In the genomic region with DNA sequence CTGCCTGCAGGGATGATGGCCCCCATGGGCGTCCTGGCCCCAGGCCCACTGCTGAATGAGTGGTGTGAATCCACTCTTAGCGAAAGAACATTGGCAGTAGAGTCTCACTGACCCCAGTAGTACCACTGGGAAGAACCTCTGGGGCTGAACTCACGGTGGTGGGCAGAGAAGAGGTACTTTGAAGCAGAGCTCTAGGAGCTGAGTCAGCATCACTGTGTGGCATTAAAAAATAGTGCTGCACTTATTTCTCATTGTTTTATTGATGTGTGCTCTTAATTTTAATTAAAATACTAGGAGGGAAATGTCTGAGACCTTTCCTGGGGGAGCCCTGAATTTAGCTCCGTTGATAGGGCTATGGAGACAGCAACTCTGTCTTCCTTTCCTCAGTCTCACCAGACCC, we compare ENCODE assay signal across 37 cellular contexts.
"Had no signal": no experiment of that assay in that cellular context is flagged by ENCODE, and none has a peak within 500 bp of the region (broad histone marks: within the 10 kb centered on the region; RNA-seq: fewer than 3 reads in every experiment).

No MANE protein-coding gene starts in this region.

- H3K36me3 ChIP-seq: adrenal gland, brain microvascular endothelial cell, breast epithelium had no signal

- H3K27ac Mint-ChIP-seq: activated B cell treated with CpG ODN at 0.5 μM for 24 hours; activated CD4-positive, alpha-beta memory T cell treated with anti-CD3 and anti-CD28 coated beads for 36 hours; activated CD4-positive, alpha-beta T cell treated with anti-CD3 and anti-CD28 coated beads, Interleukin-2, amount 10 ng/mL, durations not matched to agents 24 days and 14 days; activated CD8-positive, alpha-beta T cell treated with anti-CD3 and anti-CD28 coated beads for 36 hours; activated naive CD4-positive, alpha-beta T cell treated with anti-CD3 and anti-CD28 coated beads for 36 hours; activated naive CD8-positive, alpha-beta T cell treated with anti-CD3 and anti-CD28 coated beads for 36 hours; activated T-cell treated with anti-CD3 and anti-CD28 coated beads, Interleukin-2, amount 50 U/mL, for 72 hours; activated T-helper 1 cell treated with anti-CD3 and anti-CD28 coated beads, Interleukin-12 subunit alpha, Interleukin-12 subunit beta, Interleukin-2, Interleukin-4 antibody, amounts not matched to agents 30 ng/mL and 10 ng/mL and 1 ng/mL, durations not matched to agents 14 hours and 24 hours and 36 hours; activated T-helper 17 cell treated with anti-CD3 and anti-CD28 coated beads, Interleukin-2, amount 50 U/mL, for 72 hours; T-helper 1 cell treated with Interleukin-12 subunit alpha and Interleukin-12 subunit beta and Interleukin-4 antibody, amounts not matched to agents 30 μg/mL and 1 μg/mL, for 36 hours; T-helper 2 cell treated with Interferon-gamma antibody and Interleukin-4, amounts not matched to agents 5 μg/mL and 100 μg/mL, for 36 hours had no signal

- H3K4me3 ChIP-seq: adrenal gland, body of pancreas, breast epithelium had no signal

- H3K4me1 Mint-ChIP-seq: activated B cell treated with CpG ODN at 0.5 μM for 24 hours; activated CD4-positive, alpha-beta T cell treated with anti-CD3 and anti-CD28 coated beads, Interleukin-2, amount 10 ng/mL, durations not matched to agents 24 days and 14 days; activated naive CD8-positive, alpha-beta T cell treated with anti-CD3 and anti-CD28 coated beads for 36 hours; activated T-helper 17 cell treated with anti-CD3 and anti-CD28 coated beads, Interleukin-2, amount 50 U/mL, for 72 hours had no signal

- H3K36me3 Mint-ChIP-seq: activated CD4-positive, alpha-beta memory T cell treated with anti-CD3 and anti-CD28 coated beads for 36 hours; activated naive CD8-positive, alpha-beta T cell treated with anti-CD3 and anti-CD28 coated beads for 36 hours had no signal

- ATAC-seq: activated CD8-positive, alpha-beta T cell treated with anti-CD3 and anti-CD28 coated beads for 36 hours; activated naive CD4-positive, alpha-beta T cell treated with anti-CD3 and anti-CD28 coated beads, Interleukin-2, amount 50 U/mL, for 72 hours; activated T-cell treated with anti-CD3 and anti-CD28 coated beads, Interleukin-2, amount 50 U/mL, for 4 hours; activated T-cell treated with anti-CD3 and anti-CD28 coated beads, Interleukin-2, amount 50 U/mL, for 72 hours; activated T-helper 17 cell treated with anti-CD3 and anti-CD28 coated beads, Interleukin-2, amount 50 U/mL, for 72 hours; body of pancreas had no signal

- H3K27me3 ChIP-seq: adrenal gland, body of pancreas, brain microvascular endothelial cell, breast epithelium had no signal

- H3K9me3 Mint-ChIP-seq: activated B cell treated with CpG ODN at 0.5 μM for 24 hours; activated CD4-positive, alpha-beta T cell treated with anti-CD3 and anti-CD28 coated beads, Interleukin-2, amount 10 ng/mL, durations not matched to agents 24 days and 14 days; activated CD8-positive, alpha-beta T cell treated with anti-CD3 and anti-CD28 coated beads for 36 hours; activated naive CD4-positive, alpha-beta T cell treated with anti-CD3 and anti-CD28 coated beads for 36 hours; activated naive CD4-positive, alpha-beta T cell treated with anti-CD3 and anti-CD28 coated beads, Interleukin-2, amount 50 U/mL, for 72 hours; activated naive CD8-positive, alpha-beta T cell treated with anti-CD3 and anti-CD28 coated beads for 36 hours; activated T-cell treated with anti-CD3 and anti-CD28 coated beads, Interleukin-2, amount 50 U/mL, for 4 hours; activated T-cell treated with anti-CD3 and anti-CD28 coated beads, Interleukin-2, amount 50 U/mL, for 72 hours; activated T-helper 17 cell treated with anti-CD3 and anti-CD28 coated beads, Interleukin-2, amount 50 U/mL, for 72 hours; T-helper 1 cell treated with Interleukin-12 subunit alpha and Interleukin-12 subunit beta and Interleukin-4 antibody, amounts not matched to agents 30 μg/mL and 1 μg/mL, for 36 hours had no signal

- H3K27ac ChIP-seq: adrenal gland, body of pancreas, brain microvascular endothelial cell, breast epithelium, VCaP had no signal

- H3K4me3 Mint-ChIP-seq: activated B cell treated with CpG ODN at 0.5 μM for 24 hours; activated CD4-positive, alpha-beta memory T cell treated with anti-CD3 and anti-CD28 coated beads for 36 hours; activated CD4-positive, alpha-beta T cell treated with anti-CD3 and anti-CD28 coated beads, Interleukin-2, amount 10 ng/mL, durations not matched to agents 24 days and 14 days; activated CD8-positive, alpha-beta T cell treated with anti-CD3 and anti-CD28 coated beads for 36 hours; activated naive CD4-positive, alpha-beta T cell treated with anti-CD3 and anti-CD28 coated beads for 36 hours; activated naive CD8-positive, alpha-beta T cell treated with anti-CD3 and anti-CD28 coated beads for 36 hours; activated T-cell treated with anti-CD3 and anti-CD28 coated beads, Interleukin-2, amount 50 U/mL, for 4 hours; activated T-cell treated with anti-CD3 and anti-CD28 coated beads, Interleukin-2, amount 50 U/mL, for 72 hours; activated T-helper 1 cell treated with anti-CD3 and anti-CD28 coated beads, Interleukin-12 subunit alpha, Interleukin-12 subunit beta, Interleukin-2, Interleukin-4 antibody, amounts not matched to agents 30 ng/mL and 10 ng/mL and 1 ng/mL, durations not matched to agents 14 hours and 24 hours and 36 hours; activated T-helper 17 cell treated with anti-CD3 and anti-CD28 coated beads, Interleukin-2, amount 50 U/mL, for 72 hours; T-helper 1 cell treated with Interleukin-12 subunit alpha and Interleukin-12 subunit beta and Interleukin-4 antibody, amounts not matched to agents 30 μg/mL and 1 μg/mL, for 36 hours; T-helper 2 cell treated with Interferon-gamma antibody and Interleukin-4, amounts not matched to agents 5 μg/mL and 100 μg/mL, for 36 hours had no signal

- DNase-seq: activated B cell treated with CpG ODN at 0.5 μM for 24 hours; activated CD4-positive, alpha-beta memory T cell treated with anti-CD3 and anti-CD28 coated beads for 36 hours; activated CD4-positive, alpha-beta T cell treated with anti-CD3 and anti-CD28 coated beads for 4 hours; activated CD4-positive, alpha-beta T cell treated with anti-CD3 and anti-CD28 coated beads, Interleukin-2, amount 10 ng/mL, durations not matched to agents 24 days and 14 days; activated CD4-positive, alpha-beta T cell treated with anti-CD3 and anti-CD28 coated beads, Interleukin-2, amount 50 U/mL, for 1 hour; activated CD4-positive, alpha-beta T cell treated with anti-CD3 and anti-CD28 coated beads, Interleukin-2, amount 50 U/mL, for 4 hours; activated CD4-positive, CD25-positive, alpha-beta regulatory T cell treated with anti-CD3 and anti-CD28 coated beads, Interleukin-2, amount 50 U/mL, for 72 hours; activated CD8-positive, alpha-beta memory T cell treated with anti-CD3 and anti-CD28 coated beads, Interleukin-2, amount 50 U/mL, for 4 hours; activated CD8-positive, alpha-beta T cell treated with anti-CD3 and anti-CD28 coated beads for 36 hours; activated effector memory CD4-positive, alpha-beta T cell treated with anti-CD3 and anti-CD28 coated beads, Interleukin-2, amount 50 U/mL, for 16 hours; activated gamma-delta T cell treated with Interleukin-2 at 50 U/mL for 16 hours; activated naive CD4-positive, alpha-beta T cell; activated naive CD4-positive, alpha-beta T cell treated with anti-CD3 and anti-CD28 coated beads for 36 hours; activated naive CD4-positive, alpha-beta T cell treated with anti-CD3 and anti-CD28 coated beads, Interleukin-2, amount 50 U/mL, for 16 hours; activated naive CD8-positive, alpha-beta T cell treated with anti-CD3 and anti-CD28 coated beads for 36 hours; activated T-cell treated with anti-CD3 and anti-CD28 coated beads for 4 hours; activated T-cell treated with anti-CD3 and anti-CD28 coated beads, Interleukin-2, amount 50 U/mL, for 1 hour; activated T-cell treated with anti-CD3 and anti-CD28 coated beads, Interleukin-2, amount 50 U/mL, for 4 hours; activated T-cell treated with anti-CD3 and anti-CD28 coated beads, Interleukin-2, amount 50 U/mL, for 72 hours; adrenal gland; amniotic stem cell; aorta; body of pancreas; brain microvascular endothelial cell; central memory CD4-positive, alpha-beta T cell; T-helper 1 cell; T-helper 2 cell; T-helper 9 cell had no signal

- H3K9me3 ChIP-seq: adrenal gland had no signal

- H3K27me3 Mint-ChIP-seq: activated naive CD8-positive, alpha-beta T cell treated with anti-CD3 and anti-CD28 coated beads for 36 hours had no signal

- FAIRE-seq: astrocyte, TTC549 had no signal

- H3K4me1 ChIP-seq: adrenal gland, body of pancreas, breast epithelium had no signal
